Comparison of ENCODE assay signal across 9 cellular contexts in the genomic region with DNA sequence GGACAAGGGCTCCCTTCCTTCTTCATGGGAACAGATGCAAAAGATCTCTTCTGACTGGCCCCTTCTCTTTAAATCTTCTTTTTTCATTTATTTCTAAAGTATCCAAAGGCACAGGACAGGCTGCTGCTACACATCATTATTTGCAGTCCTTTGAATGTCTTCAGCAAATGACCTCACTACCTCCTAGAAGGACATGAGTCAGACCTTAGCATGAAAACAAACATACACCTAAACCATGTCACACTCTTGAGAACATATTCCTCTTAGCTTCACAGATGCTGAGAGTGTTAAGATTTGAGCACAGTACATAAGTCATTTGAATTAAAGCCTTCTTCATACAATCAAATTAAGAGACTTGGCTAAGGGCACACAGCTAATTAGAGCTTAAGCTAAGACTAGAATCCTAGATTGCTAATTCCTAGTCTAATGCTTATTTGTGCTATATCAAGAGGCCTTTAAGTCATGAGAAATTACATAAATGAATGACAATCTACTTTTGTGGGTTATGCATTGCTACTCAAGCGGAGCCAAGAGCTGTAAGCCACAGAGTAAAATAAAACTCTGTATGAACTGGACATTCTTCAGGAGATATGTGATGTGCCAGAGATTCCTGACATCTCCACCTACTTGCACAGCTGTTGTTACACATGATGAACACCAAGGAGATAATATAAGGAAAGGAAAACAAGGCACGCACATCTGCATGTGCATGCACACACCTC.
DNase-seq lines count a peak whose midpoint lies in the region; ATAC-seq, FAIRE-seq and TF ChIP-seq lines count a peak whose summit lies in the region.
"Had no signal": no experiment of that assay in that cellular context is flagged by ENCODE, and none has a peak within 500 bp of the region (broad histone marks: within the 10 kb centered on the region; RNA-seq: fewer than 3 reads in every experiment).

No MANE protein-coding gene starts in this region.

- peak; percentile 89 for ATAC-seq in GM21360 (IDR thresholded peaks at IDR 0.05; ENCODE audit: unreplicated experiment)
- peak; percentile 84 for ATAC-seq in HG03469 (IDR thresholded peaks at IDR 0.05; ENCODE audit: unreplicated experiment)

- H3K9me3 ChIP-seq in small intestine (ENCODE audit: control insufficient read depth, low read depth) = no peaks in the 10 kb centered on the region
- H3K9me3 ChIP-seq in tibial nerve = no peaks in the 10 kb centered on the region

- H3K36me3 ChIP-seq in small intestine (ENCODE audit: control insufficient read depth in 2 of 2, insufficient read depth in 2 of 2, low read length in 2 of 2) = no peaks in the 10 kb centered on the region
- no peaks in the 10 kb centered on the region for H3K36me3 ChIP-seq in tibial nerve

- WGBS in small intestine, 3 donors = 84 to 100% (median 95%) methylated on average over 2 of the region's 2 CpGs
- 90 to 92% methylated on average over 2 of the region's 2 CpGs for WGBS in tibial nerve, 2 donors

- H3K4me1 ChIP-seq in small intestine (ENCODE audit: control insufficient read depth in 2 of 2, insufficient read depth in 1 of 2, low read depth in 1 of 2, low read length in 1 of 2) = no peaks in the 10 kb centered on the region
- H3K4me1 ChIP-seq in tibial nerve = no peaks in the 10 kb centered on the region

- DNase-seq in D341Med (ENCODE audit: low spot score) (peak; percentile 19), glomerular endothelial cell (ENCODE audit: extremely low read depth, low read depth, low spot score) (peak; percentile 62), middle frontal gyrus (ENCODE audit: extremely low spot score, low spot score) (no peak), small intestine (no peak), tibial nerve (ENCODE audit: low spot score in 2 of 2) (no peak), superior temporal gyrus (ENCODE audit: extremely low spot score) (no peak)

- FAIRE-seq in small intestine (lab: Jason Lieb, UNC) = no peak
- FAIRE-seq: H1 had no signal

- H3K4me3 ChIP-seq in small intestine (ENCODE audit: low read depth in 1 of 2, low read length in 2 of 2) (no peak overlapping the region), tibial nerve (no peak overlapping the region)

- no peak for TF ChIP-seq POLR2A in tibial nerve (IDR thresholded peaks at IDR 0.05)

- peak overlapping the region in 1 of 2 donors; percentile 11 for H3K27ac ChIP-seq in small intestine (ENCODE audit: low read depth in 1 of 2, low read length in 1 of 2)
- no peak overlapping the region for H3K27ac ChIP-seq in tibial nerve

- TF ChIP-seq EP300 in tibial nerve (IDR thresholded peaks at IDR 0.05) = no peak

- H3K27me3 ChIP-seq in small intestine (ENCODE audit: control insufficient read depth in 2 of 2, insufficient read depth in 2 of 2, low read length in 2 of 2) (no peaks in the 10 kb centered on the region), tibial nerve (no peaks in the 10 kb centered on the region)

- no peak for TF ChIP-seq CTCF in tibial nerve (IDR thresholded peaks at IDR 0.05)

Comparison
In these comparisons a context has a peak if more than half of its experiments do, and no peak if none do; other contexts are left out.
1. DNase-seq: peak in D341Med (single experiment) and glomerular endothelial cell (single experiment); none in middle frontal gyrus (single experiment), small intestine (single experiment), tibial nerve (0 of 2) and superior temporal gyrus (single experiment).